In the genomic region with DNA sequence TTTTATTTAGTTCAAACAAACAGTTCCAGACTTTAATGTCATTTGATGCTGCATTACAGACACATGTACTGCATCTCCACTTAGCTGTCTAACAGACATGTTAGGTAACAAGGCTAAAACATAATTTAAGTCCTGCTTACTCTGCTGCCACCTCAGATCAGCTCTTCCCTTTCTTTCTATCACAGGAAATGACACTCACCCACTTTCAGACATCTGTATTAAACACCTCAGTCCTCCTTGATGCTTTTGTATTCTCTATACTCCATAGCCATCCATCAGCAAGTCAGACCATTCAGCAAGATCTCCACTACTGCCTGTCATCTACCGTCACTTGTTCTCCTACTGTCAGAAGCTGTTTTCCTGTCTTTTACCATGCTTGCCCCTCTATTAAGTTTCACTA, we compare ENCODE assay signal across 18 cellular contexts.
DNase-seq lines count a peak whose midpoint lies in the region; ATAC-seq, FAIRE-seq and TF ChIP-seq lines count a peak whose summit lies in the region.
"Had no signal": no experiment of that assay in that cellular context is flagged by ENCODE, and none has a peak within 500 bp of the region (broad histone marks: within the 10 kb centered on the region; RNA-seq: fewer than 3 reads in every experiment).

No MANE protein-coding gene starts in this region.

- H2AFZ ChIP-seq in IMR-90 (replicated peaks; ENCODE audit: low read length, poor library complexity) = no peak overlapping the region
- no peak overlapping the region for H2AFZ ChIP-seq in keratinocyte (ENCODE audit: control insufficient read depth, low read length)
- H2AFZ ChIP-seq: GM23248 had no signal

- H3K4ac ChIP-seq in IMR-90 (ENCODE audit: low read depth, low read length) = 0 out of 2 replicates have a peak overlapping the region, but pooled peaks have one; percentile 43

- H4K20me1 ChIP-seq in IMR-90 (ENCODE audit: insufficient read depth, low read length) = no peaks in the 10 kb centered on the region
- no peaks in the 10 kb centered on the region for H4K20me1 ChIP-seq in keratinocyte (ENCODE audit: control insufficient read depth, extremely low read depth, insufficient read depth, low read length)

- H3K4me3 ChIP-seq in IMR-90 (ENCODE audit: insufficient read depth, low read depth, low read length) (no peak overlapping the region), keratinocyte (ENCODE audit: control insufficient read depth in 2 of 3, extremely low read depth in 1 of 3, insufficient read depth in 2 of 3, low read depth in 1 of 3, low read length in 3 of 3) (no peak overlapping the region)
- H3K4me3 ChIP-seq: GM23248 had no signal

- H3K14ac ChIP-seq in IMR-90 (replicated peaks; ENCODE audit: low read depth, low read length) = peak overlapping the region; percentile 30; the same call in 1 of the 2 replicates

- peak overlapping the region; percentile 63; the same call in 2 of the 3 replicates for H2BK15ac ChIP-seq in IMR-90 (ENCODE audit: low read depth, low read length)

- no peak overlapping the region for H2AK9ac ChIP-seq in IMR-90 (replicated peaks; ENCODE audit: low read depth, low read length, poor library complexity)

- POLR2A ChIA-PET in CD4-positive, alpha-beta T cell (lab: Charles Lee) = interaction anchor here (0.5 kb wide), 1 partner anchor 41 kb away, joined by 3 read pairs; no protein-coding TSS in a partner anchor
- POLR2A ChIA-PET in IMR-90 (lab: Charles Lee; ENCODE audit: unreplicated experiment) = no interaction called here

- no peaks in the 10 kb centered on the region for H3K79me2 ChIP-seq in keratinocyte (ENCODE audit: control insufficient read depth, insufficient read depth, low read length)

- DNase-seq in activated naive CD4-positive, alpha-beta T cell treated with anti-CD3 and anti-CD28 coated beads, Interleukin-2, amount 50 U/mL, for 16 hours = no peak
- no peak for DNase-seq in CD4-positive, alpha-beta T cell
- DNase-seq in IMR-90 (no peak), keratinocyte (ENCODE audit: low read depth, low spot score) (no peak), NCI-H2227 (lab: John Stamatoyannopoulos, UW; ENCODE audit: unreplicated experiment) (no peak), COLO668 (lab: John Stamatoyannopoulos, UW; ENCODE audit: unreplicated experiment) (no peak)
- DNase-seq: C1 segment of cervical spinal cord, Calu3, DMS 273 treated with DMSO at 0.1 percent for 48 hours, GM23248 had no signal

- peak overlapping the region; percentile 1 for H3K27ac Mint-ChIP-seq in activated naive CD4-positive, alpha-beta T cell treated with anti-CD3 and anti-CD28 coated beads, Interleukin-2, amount 50 U/mL, for 24 hours
- peak overlapping the region; percentile 5 for H3K27ac Mint-ChIP-seq in CD4-positive, alpha-beta T cell
- H3K27ac Mint-ChIP-seq: B cell had no signal

- H3K9me1 ChIP-seq in IMR-90 (ENCODE audit: insufficient read depth, low read length) = 0 out of 2 replicates have a peak, but pooled peaks cover 2% of the 10 kb centered on the region
- H3K9me1 ChIP-seq in keratinocyte (ENCODE audit: control insufficient read depth, extremely low read depth, insufficient read depth, low read length) = no peaks in the 10 kb centered on the region

- no peak for TF ChIP-seq RAD21 in IMR-90 (IDR thresholded peaks at IDR 0.05; ENCODE audit: low read length)

- dilution Hi-C loops in IMR-90 (cut with HindIII; ENCODE audit: low sequenced_read_pairs, unreplicated experiment) (no loop called here), keratinocyte (cut with MboI; ENCODE audit: extremely low pct_ligation_motif_present, low sequenced_read_pairs) (no loop called here)

- H2BK20ac ChIP-seq in IMR-90 (ENCODE audit: low read depth, low read length) = no peak overlapping the region; the same call in 1 of the 2 replicates

- in situ Hi-C loops in IMR-90 (cut with MboI; ENCODE audit: low sequenced_read_pairs) = no loop called here

- H4K91ac ChIP-seq in IMR-90 (ENCODE audit: insufficient read depth, low read depth, low read length) = peak overlapping the region; percentile 58; the same call in 1 of the 2 replicates

- no peak for TF ChIP-seq POLR2A in IMR-90 (IDR thresholded peaks at IDR 0.05; ENCODE audit: low read depth, low read length)

- H3K23ac ChIP-seq in IMR-90 (ENCODE audit: low read depth, low read length) = no peak overlapping the region

- H3K4me1 ChIP-seq in IMR-90 (ENCODE audit: control insufficient read depth, insufficient read depth, low read length) (peaks cover 4% of the 10 kb centered on the region; the same call in 1 of the 2 replicates), keratinocyte (ENCODE audit: control insufficient read depth, extremely low read depth, insufficient read depth, low read length) (peaks cover 8% of the 10 kb centered on the region)

- H3K18ac ChIP-seq in IMR-90 (ENCODE audit: low read depth, low read length) = no peak overlapping the region; the same call in 1 of the 2 replicates

- no peak overlapping the region for H3K56ac ChIP-seq in IMR-90 (ENCODE audit: extremely low read depth, insufficient read depth, low read length)

- WGBS in IMR-90 (ENCODE audit: extremely low coverage in 2 of 2, insufficient read length in 1 of 2), 2 experiments = 88% methylated on average over 1 of the region's 1 CpG; no CpG with 5 or more reads in 1 of the 2 experiments

- no peak overlapping the region for H3K27ac ChIP-seq in CD4-positive, alpha-beta T cell (ENCODE audit: low read depth, low read length)
- H3K27ac ChIP-seq in IMR-90 (ENCODE audit: insufficient read depth, low read length) = no peak overlapping the region
- H3K27ac ChIP-seq in keratinocyte (ENCODE audit: control insufficient read depth, insufficient read depth, low read length) = no peak overlapping the region
- H3K27ac ChIP-seq: GM23248 had no signal

- H2BK5ac ChIP-seq in IMR-90 (ENCODE audit: low read depth, low read length, poor library complexity, severe bottlenecking) = no peak overlapping the region

- H3K36me3 Mint-ChIP-seq in activated naive CD4-positive, alpha-beta T cell treated with anti-CD3 and anti-CD28 coated beads, Interleukin-2, amount 50 U/mL, for 24 hours = peaks cover 22% of the 10 kb centered on the region
- H3K36me3 Mint-ChIP-seq in CD4-positive, alpha-beta T cell (ENCODE audit: low read depth) = peaks cover 50% of the 10 kb centered on the region

- no peak overlapping the region for H3K4me2 ChIP-seq in IMR-90 (ENCODE audit: low read depth, low read length)
- no peak overlapping the region for H3K4me2 ChIP-seq in keratinocyte (ENCODE audit: control insufficient read depth, extremely low read depth, insufficient read depth, low read depth, low read length)

- H4K5ac ChIP-seq in IMR-90 (ENCODE audit: low read depth, low read length) = no peak overlapping the region

- H3K36me3 ChIP-seq in IMR-90 (ENCODE audit: control insufficient read depth, insufficient read depth, low read length) (no peaks in the 10 kb centered on the region), keratinocyte (ENCODE audit: control insufficient read depth in 2 of 2, extremely low read depth in 1 of 2, insufficient read depth in 2 of 2, low read length in 2 of 2) (peaks cover 0 to 2% of the 10 kb centered on the region in 2 experiments)

- CTCF ChIA-PET in CD4-positive, alpha-beta T cell (lab: Charles Lee) = interaction anchor here (0.7 kb wide), 1 partner anchor 9 kb away, joined by 3 read pairs; no protein-coding TSS in a partner anchor
- CTCF ChIA-PET in IMR-90 (lab: Yijun Ruan, JAX) = no interaction called here

- no peaks in the 10 kb centered on the region for H3K27me3 ChIP-seq in CD4-positive, alpha-beta T cell (ENCODE audit: control insufficient read depth, insufficient read depth, low read length)
- no peaks in the 10 kb centered on the region for H3K27me3 ChIP-seq in IMR-90 (ENCODE audit: control insufficient read depth, insufficient read depth, low read length)
- no peaks in the 10 kb centered on the region for H3K27me3 ChIP-seq in keratinocyte (ENCODE audit: control insufficient read depth, extremely low read depth, insufficient read depth, low read length)

- H3K9me3 Mint-ChIP-seq in activated naive CD4-positive, alpha-beta T cell treated with anti-CD3 and anti-CD28 coated beads, Interleukin-2, amount 50 U/mL, for 24 hours = no peaks in the 10 kb centered on the region
- H3K9me3 Mint-ChIP-seq in CD4-positive, alpha-beta T cell = no peaks in the 10 kb centered on the region

- no TSS peak for BruUV-seq in IMR-90 (replicated peaks; lab: Mats Ljungman, UMichigan)

- no peak overlapping the region for H2AK5ac ChIP-seq in IMR-90 (ENCODE audit: low read depth, low read length)

- H3K79me1 ChIP-seq in IMR-90 (ENCODE audit: low read depth in 1 of 2, low read length in 2 of 2) = no peaks in the 10 kb centered on the region

- H3K4me1 Mint-ChIP-seq in activated naive CD4-positive, alpha-beta T cell treated with anti-CD3 and anti-CD28 coated beads, Interleukin-2, amount 50 U/mL, for 24 hours = peaks cover 57% of the 10 kb centered on the region
- H3K4me1 Mint-ChIP-seq in CD4-positive, alpha-beta T cell (ENCODE audit: low read depth) = peaks cover 62% of the 10 kb centered on the region
- H3K4me1 Mint-ChIP-seq: B cell had no signal

- peak overlapping the region; percentile 32 to 67; a peak in 2 of 4 replicates for H4K8ac ChIP-seq in IMR-90 (ENCODE audit: low read depth in 2 of 2, low read length in 2 of 2)

- intact Hi-C loops in CD4-positive, alpha-beta T cell (cut with DNase I, micrococcal nuclease) = no loop called here
- intact Hi-C loops in IMR-90 (cut with micrococcal nuclease) = no loop called here

- no peaks in the 10 kb centered on the region for H3K27me3 Mint-ChIP-seq in activated naive CD4-positive, alpha-beta T cell treated with anti-CD3 and anti-CD28 coated beads, Interleukin-2, amount 50 U/mL, for 24 hours
- H3K27me3 Mint-ChIP-seq in CD4-positive, alpha-beta T cell = no peaks in the 10 kb centered on the region
- H3K27me3 Mint-ChIP-seq: B cell had no signal

- no peak for TF ChIP-seq CTCF in CD4-positive, alpha-beta T cell (IDR thresholded peaks at IDR 0.05)
- TF ChIP-seq CTCF in IMR-90 (conservative IDR thresholded peaks at IDR 0.05; ENCODE audit: low read depth, low read length) (no peak), keratinocyte (optimal IDR thresholded peaks at IDR 0.05 in 1 of 3, IDR thresholded peaks at IDR 0.05 in 1 of 3, conservative IDR thresholded peaks at IDR 0.05 in 1 of 3; ENCODE audit: extremely low read depth in 1 of 3, insufficient read depth in 2 of 3, low read length in 3 of 3) (no peak)

- no peak overlapping the region for H3K4me3 Mint-ChIP-seq in activated naive CD4-positive, alpha-beta T cell treated with anti-CD3 and anti-CD28 coated beads, Interleukin-2, amount 50 U/mL, for 24 hours
- no peak overlapping the region for H3K4me3 Mint-ChIP-seq in CD4-positive, alpha-beta T cell
- H3K4me3 Mint-ChIP-seq: B cell had no signal

- H3K9ac ChIP-seq in IMR-90 (ENCODE audit: low read depth, low read length) (no peak overlapping the region), keratinocyte (ENCODE audit: control insufficient read depth, extremely low read depth, insufficient read depth, low read length) (no peak overlapping the region)
- H3K9ac ChIP-seq: GM23248 had no signal

- no peaks in the 10 kb centered on the region for H3K9me3 ChIP-seq in CD4-positive, alpha-beta T cell (ENCODE audit: control insufficient read depth, low read length)
- H3K9me3 ChIP-seq in IMR-90 (ENCODE audit: control insufficient read depth, insufficient read depth, low read length) = no peaks in the 10 kb centered on the region
- no peaks in the 10 kb centered on the region for H3K9me3 ChIP-seq in keratinocyte (ENCODE audit: control insufficient read depth, low read depth, low read length)

- no peak overlapping the region for H2BK120ac ChIP-seq in IMR-90 (ENCODE audit: low read depth, low read length)

- peak; percentile 13 for FAIRE-seq in keratinocyte (lab: Jason Lieb, UNC)
- FAIRE-seq: A204.1, H54, HepG2, HTR-8/SVneo had no signal

- no peak for ATAC-seq in CD4-positive, alpha-beta T cell (ENCODE audit: poor library complexity)
- no peak for ATAC-seq in IMR-90 (ENCODE audit: low read depth)
- no peak for ATAC-seq in GM21423 (IDR thresholded peaks at IDR 0.05; ENCODE audit: unreplicated experiment)
- ATAC-seq: HCT116, HepG2 had no signal
